ENCODE assay signal across 21 cellular contexts in genomic region chr11:65287601-65288000, GRCh38. TPM values are rescaled to one million over a fixed set of nuclear protein-coding genes. Genes with fewer than 3 reads are reported as not detected.
A peak's percentile ranks its signal among the peaks of the same experiment; 100 is the strongest.
DNase-seq lines count a peak whose midpoint lies in the region; TF ChIP-seq lines count a peak whose summit lies in the region.
"Had no signal": no experiment of that assay in that cellular context is flagged by ENCODE, and none has a peak within 500 bp of the region (broad histone marks: within the 10 kb centered on the region; RNA-seq: fewer than 3 reads in every experiment).

No MANE protein-coding gene starts in this region.

- no peak for DNase-seq in activated CD4-positive, alpha-beta T cell treated with anti-CD3 and anti-CD28 coated beads, Interleukin-2, amount 10 ng/mL, durations not matched to agents 24 days and 14 days
- DNase-seq in activated CD4-positive, alpha-beta T cell treated with anti-CD3 and anti-CD28 coated beads for 4 hours: no peak
- no peak for DNase-seq in activated T-helper 1 cell treated with anti-CD3 and anti-CD28 coated beads, Interleukin-12 subunit alpha, Interleukin-12 subunit beta, Interleukin-2, Interleukin-4 antibody, amounts not matched to agents 30 ng/mL and 10 ng/mL and 1 ng/mL, durations not matched to agents 14 hours and 24 hours and 36 hours (ENCODE audit: low spot score)
- DNase-seq in nephron progenitor cell (no peak), epidermal melanocyte (ENCODE audit: insufficient read length, low spot score) (no peak), endodermal cell (no peak), AG08396 (ENCODE audit: low spot score) (no peak), NCI-H526 (lab: John Stamatoyannopoulos, UW) (no peak)
- DNase-seq: ACHN, DMS79, NCI-H1694, NCI-H2081, NCI-H2171, NCI-H526 treated with DMSO at 0.1 percent for 48 hours, OCI-M1, Right ventricle myocardium superior had no signal

- 95 to 100% methylated on average over 1 to 2 of the region's 2 CpGs for WGBS in endodermal cell (ENCODE audit: insufficient coverage in 1 of 2, insufficient read length in 1 of 2), 2 experiments

- H3K4me1 Mint-ChIP-seq in activated CD4-positive, alpha-beta T cell treated with anti-CD3 and anti-CD28 coated beads, Interleukin-2, amount 10 ng/mL, durations not matched to agents 24 days and 14 days: peaks cover 6% of the 10 kb centered on the region
- no peaks in the 10 kb centered on the region for H3K4me1 Mint-ChIP-seq in activated T-helper 1 cell treated with anti-CD3 and anti-CD28 coated beads, Interleukin-12 subunit alpha, Interleukin-12 subunit beta, Interleukin-2, Interleukin-4 antibody, amounts not matched to agents 30 ng/mL and 10 ng/mL and 1 ng/mL, durations not matched to agents 14 hours and 24 hours and 36 hours (ENCODE audit: low read depth)
- H3K4me1 Mint-ChIP-seq in nephron progenitor cell (no peaks in the 10 kb centered on the region), endodermal cell (no peaks in the 10 kb centered on the region)

- no peaks in the 10 kb centered on the region for H3K9me3 ChIP-seq in endodermal cell (ENCODE audit: control insufficient read depth, low read length)

- no peak overlapping the region for H3K9ac ChIP-seq in endodermal cell (ENCODE audit: extremely low read depth, low read length, poor library complexity, severe bottlenecking)

- no peaks in the 10 kb centered on the region for H3K4me1 ChIP-seq in endodermal cell (ENCODE audit: control insufficient read depth, insufficient read depth, low read length)

- TF ChIP-seq CTCF in nephron progenitor cell (IDR thresholded peaks at IDR 0.05) (no peak), endodermal cell (conservative IDR thresholded peaks at IDR 0.05) (no peak)

- no peak overlapping the region for H3K4me3 Mint-ChIP-seq in activated CD4-positive, alpha-beta T cell treated with anti-CD3 and anti-CD28 coated beads, Interleukin-2, amount 10 ng/mL, durations not matched to agents 24 days and 14 days
- no peak overlapping the region for H3K4me3 Mint-ChIP-seq in activated T-helper 1 cell treated with anti-CD3 and anti-CD28 coated beads, Interleukin-12 subunit alpha, Interleukin-12 subunit beta, Interleukin-2, Interleukin-4 antibody, amounts not matched to agents 30 ng/mL and 10 ng/mL and 1 ng/mL, durations not matched to agents 14 hours and 24 hours and 36 hours
- no peak overlapping the region for H3K4me3 Mint-ChIP-seq in nephron progenitor cell
- H3K4me3 Mint-ChIP-seq in endodermal cell: no peak overlapping the region
- H3K4me3 Mint-ChIP-seq: IgD-negative memory B cell had no signal

- H3K27me3 Mint-ChIP-seq in activated CD4-positive, alpha-beta T cell treated with anti-CD3 and anti-CD28 coated beads, Interleukin-2, amount 10 ng/mL, durations not matched to agents 24 days and 14 days: no peaks in the 10 kb centered on the region
- H3K27me3 Mint-ChIP-seq in activated T-helper 1 cell treated with anti-CD3 and anti-CD28 coated beads, Interleukin-12 subunit alpha, Interleukin-12 subunit beta, Interleukin-2, Interleukin-4 antibody, amounts not matched to agents 30 ng/mL and 10 ng/mL and 1 ng/mL, durations not matched to agents 14 hours and 24 hours and 36 hours (ENCODE audit: insufficient read depth): no peaks in the 10 kb centered on the region
- H3K27me3 Mint-ChIP-seq in nephron progenitor cell (ENCODE audit: low read depth, poor library complexity): peaks cover 2% of the 10 kb centered on the region
- H3K27me3 Mint-ChIP-seq in endodermal cell (ENCODE audit: insufficient read depth): no peaks in the 10 kb centered on the region
- H3K27me3 Mint-ChIP-seq: IgD-negative memory B cell had no signal

- intact Hi-C loops in activated CD4-positive, alpha-beta T cell treated with anti-CD3 and anti-CD28 coated beads, Interleukin-2, amount 10 ng/mL, durations not matched to agents 24 days and 14 days (cut with micrococcal nuclease): no loop called here
- intact Hi-C loops in activated T-helper 1 cell treated with anti-CD3 and anti-CD28 coated beads, Interleukin-12 subunit alpha, Interleukin-12 subunit beta, Interleukin-2, Interleukin-4 antibody, amounts not matched to agents 30 ng/mL and 10 ng/mL and 1 ng/mL, durations not matched to agents 14 hours and 24 hours and 36 hours (cut with micrococcal nuclease): no loop called here

- peak overlapping the region; percentile 17 for H3K27ac Mint-ChIP-seq in activated CD4-positive, alpha-beta T cell treated with anti-CD3 and anti-CD28 coated beads, Interleukin-2, amount 10 ng/mL, durations not matched to agents 24 days and 14 days
- H3K27ac Mint-ChIP-seq in activated T-helper 1 cell treated with anti-CD3 and anti-CD28 coated beads, Interleukin-12 subunit alpha, Interleukin-12 subunit beta, Interleukin-2, Interleukin-4 antibody, amounts not matched to agents 30 ng/mL and 10 ng/mL and 1 ng/mL, durations not matched to agents 14 hours and 24 hours and 36 hours: peak overlapping the region; percentile 6
- H3K27ac Mint-ChIP-seq in nephron progenitor cell (peak overlapping the region; percentile 31), endodermal cell (no peak overlapping the region)
- H3K27ac Mint-ChIP-seq: IgD-negative memory B cell had no signal

- H3K27me3 ChIP-seq in endodermal cell (ENCODE audit: control insufficient read depth, insufficient read depth, low read length, poor library complexity, severe bottlenecking): no peaks in the 10 kb centered on the region

- H3K36me3 ChIP-seq in endodermal cell (ENCODE audit: control insufficient read depth, insufficient read depth, low read length): peaks cover 92% of the 10 kb centered on the region

- peaks cover 55% of the 10 kb centered on the region for H3K36me3 Mint-ChIP-seq in activated CD4-positive, alpha-beta T cell treated with anti-CD3 and anti-CD28 coated beads, Interleukin-2, amount 10 ng/mL, durations not matched to agents 24 days and 14 days (ENCODE audit: low read depth)
- H3K36me3 Mint-ChIP-seq in activated T-helper 1 cell treated with anti-CD3 and anti-CD28 coated beads, Interleukin-12 subunit alpha, Interleukin-12 subunit beta, Interleukin-2, Interleukin-4 antibody, amounts not matched to agents 30 ng/mL and 10 ng/mL and 1 ng/mL, durations not matched to agents 14 hours and 24 hours and 36 hours (ENCODE audit: low read depth): peaks cover 41% of the 10 kb centered on the region
- H3K36me3 Mint-ChIP-seq in nephron progenitor cell (ENCODE audit: low read depth) (peaks cover 52% of the 10 kb centered on the region), endodermal cell (ENCODE audit: low read depth) (peaks cover 71% of the 10 kb centered on the region)

- H3K4me3 ChIP-seq in endodermal cell (ENCODE audit: low read length): no peak overlapping the region
- H3K4me3 ChIP-seq: GM12878, SK-N-MC had no signal

- no peaks in the 10 kb centered on the region for H3K9me3 Mint-ChIP-seq in activated CD4-positive, alpha-beta T cell treated with anti-CD3 and anti-CD28 coated beads, Interleukin-2, amount 10 ng/mL, durations not matched to agents 24 days and 14 days
- H3K9me3 Mint-ChIP-seq in activated T-helper 1 cell treated with anti-CD3 and anti-CD28 coated beads, Interleukin-12 subunit alpha, Interleukin-12 subunit beta, Interleukin-2, Interleukin-4 antibody, amounts not matched to agents 30 ng/mL and 10 ng/mL and 1 ng/mL, durations not matched to agents 14 hours and 24 hours and 36 hours: no peaks in the 10 kb centered on the region
- H3K9me3 Mint-ChIP-seq in nephron progenitor cell: no peaks in the 10 kb centered on the region
- no peaks in the 10 kb centered on the region for H3K9me3 Mint-ChIP-seq in endodermal cell
- H3K9me3 Mint-ChIP-seq: IgD-negative memory B cell had no signal

- H3K27ac ChIP-seq in endodermal cell (ENCODE audit: low read depth, low read length): no peak overlapping the region
- H3K27ac ChIP-seq: 22Rv1, C4-2B had no signal

RNA-seq across cellular contexts. Expression of gene POLA2, which starts 25.8 kb away (rescaled TPM):
- 77.4 and 82.8 TPM in 2 replicates for total RNA-seq in activated CD4-positive, alpha-beta T cell treated with anti-CD3 and anti-CD28 coated beads, Interleukin-2, amount 10 ng/mL, durations not matched to agents 24 days and 14 days
- 78.2 and 78.9 TPM in 2 replicates for total RNA-seq in activated T-helper 1 cell treated with anti-CD3 and anti-CD28 coated beads, Interleukin-12 subunit alpha, Interleukin-12 subunit beta, Interleukin-2, Interleukin-4 antibody, amounts not matched to agents 30 ng/mL and 10 ng/mL and 1 ng/mL, durations not matched to agents 14 hours and 24 hours and 36 hours
- 10 to 100 TPM; 42.2 to 65.0 TPM for total RNA-seq in endodermal cell
- polyA plus RNA-seq in endodermal cell (2013, experiment 1 of 2): 46.3 TPM
- polyA plus RNA-seq in endodermal cell (2013, experiment 2 of 2): 44.3 TPM

RNA-seq across cellular contexts. Expression of gene CDC42EP2, which starts 27.1 kb away (rescaled TPM):
- total RNA-seq in activated CD4-positive, alpha-beta T cell treated with anti-CD3 and anti-CD28 coated beads, Interleukin-2, amount 10 ng/mL, durations not matched to agents 24 days and 14 days: 3.0 and 3.4 TPM in 2 replicates
- total RNA-seq in activated T-helper 1 cell treated with anti-CD3 and anti-CD28 coated beads, Interleukin-12 subunit alpha, Interleukin-12 subunit beta, Interleukin-2, Interleukin-4 antibody, amounts not matched to agents 30 ng/mL and 10 ng/mL and 1 ng/mL, durations not matched to agents 14 hours and 24 hours and 36 hours: 1.6 and 2.7 TPM in 2 replicates
- 1 to 10 TPM; 5.9 to 6.9 TPM for total RNA-seq in endodermal cell
- 2.4 TPM for polyA plus RNA-seq in endodermal cell (2013, experiment 1 of 2)
- 1.5 TPM for polyA plus RNA-seq in endodermal cell (2013, experiment 2 of 2)
- polyA plus RNA-seq: IgD-negative memory B cell had no signal

RNA-seq across cellular contexts. Expression of gene DPF2, which starts 46.1 kb away (rescaled TPM):
- 76.6 and 81.0 TPM in 2 replicates for total RNA-seq in activated CD4-positive, alpha-beta T cell treated with anti-CD3 and anti-CD28 coated beads, Interleukin-2, amount 10 ng/mL, durations not matched to agents 24 days and 14 days
- 84.5 and 93.1 TPM in 2 replicates for total RNA-seq in activated T-helper 1 cell treated with anti-CD3 and anti-CD28 coated beads, Interleukin-12 subunit alpha, Interleukin-12 subunit beta, Interleukin-2, Interleukin-4 antibody, amounts not matched to agents 30 ng/mL and 10 ng/mL and 1 ng/mL, durations not matched to agents 14 hours and 24 hours and 36 hours
- total RNA-seq in endodermal cell: 10 to 100 TPM; 75.8 to 80.9 TPM
- polyA plus RNA-seq in endodermal cell (2013, experiment 1 of 2): 87.4 TPM
- 76.9 TPM for polyA plus RNA-seq in endodermal cell (2013, experiment 2 of 2)
